1 cellular context compared by ENCODE assay signal in genomic region chr20:31678389-31679356, GRCh38.
TF ChIP-seq lines count a peak whose summit lies in the region.

No MANE protein-coding gene starts in this region.

TF ChIP-seq in HepG2, 621 proteins besides CTCF, POLR2A, EP300 and RAD21 (continued from another document and continues in another):
- no peak for TF ChIP-seq ZHX1 (CRISPR knock-in tag; IDR thresholded peaks at IDR 0.05; ENCODE audit: low read depth)
- TF ChIP-seq SOX13 (IDR thresholded peaks at IDR 0.05) = 0 out of 2 replicates have a peak, but pooled peaks have one; percentile 43
- peak; percentile 69 to 80; a peak in 2 of 4 replicates for TF ChIP-seq SOX13 (CRISPR knock-in tag; conservative IDR thresholded peaks at IDR 0.05 in 1 of 2, IDR thresholded peaks at IDR 0.05 in 1 of 2)
- no peak for TF ChIP-seq MIER2 (CRISPR knock-in tag; IDR thresholded peaks at IDR 0.05)
- TF ChIP-seq POGK (CRISPR knock-in tag; conservative IDR thresholded peaks at IDR 0.05) = no peak
- peak; percentile 40; the same call in 1 of the 2 replicates for TF ChIP-seq TARDBP (CRISPR knock-in tag; IDR thresholded peaks at IDR 0.05)
- TF ChIP-seq ATF6 (CRISPR knock-in tag; conservative IDR thresholded peaks at IDR 0.05) = no peak
- no peak for TF ChIP-seq BATF2 (CRISPR knock-in tag; IDR thresholded peaks at IDR 0.05)
- no peak for TF ChIP-seq ZNF639 (CRISPR knock-in tag; conservative IDR thresholded peaks at IDR 0.05)
- TF ChIP-seq SP1 (IDR thresholded peaks at IDR 0.05) = no peak
- TF ChIP-seq SP1 (CRISPR knock-in tag; IDR thresholded peaks at IDR 0.05) = no peak
- TF ChIP-seq ZNF879 (CRISPR knock-in tag; IDR thresholded peaks at IDR 0.05) = no peak
- peak; percentile 58; the same call in 1 of the 2 replicates for TF ChIP-seq DMAP1 (CRISPR knock-in tag; IDR thresholded peaks at IDR 0.05)
- no peak for TF ChIP-seq KDM5B (CRISPR knock-in tag; IDR thresholded peaks at IDR 0.05; ENCODE audit: borderline replicate concordance)
- TF ChIP-seq ZNF773 (CRISPR knock-in tag; IDR thresholded peaks at IDR 0.05; ENCODE audit: borderline replicate concordance) = no peak
- no peak for TF ChIP-seq NBN (conservative IDR thresholded peaks at IDR 0.05)
- no peak for TF ChIP-seq ZBTB10 (CRISPR knock-in tag; IDR thresholded peaks at IDR 0.05; ENCODE audit: borderline replicate concordance)
- no peak for TF ChIP-seq ZNF878 (CRISPR knock-in tag; IDR thresholded peaks at IDR 0.05)
- no peak for TF ChIP-seq IKZF1 (IDR thresholded peaks at IDR 0.05)
- TF ChIP-seq ZBTB26 (CRISPR knock-in tag; IDR thresholded peaks at IDR 0.05; ENCODE audit: borderline replicate concordance) = no peak
- 0 out of 2 replicates have a peak, but pooled peaks have one; percentile 21 for TF ChIP-seq ZNF691 (CRISPR knock-in tag; IDR thresholded peaks at IDR 0.05; ENCODE audit: borderline replicate concordance, low read depth)
- no peak for TF ChIP-seq CBX5 (CRISPR knock-in tag; IDR thresholded peaks at IDR 0.05; ENCODE audit: borderline replicate concordance)
- no peak for TF ChIP-seq GTF2F1 (IDR thresholded peaks at IDR 0.05; ENCODE audit: low read length)
- 0 out of 2 replicates have a peak, but pooled peaks have one; percentile 21 for TF ChIP-seq ZBTB20 (CRISPR knock-in tag; IDR thresholded peaks at IDR 0.05; ENCODE audit: borderline replicate concordance, low read depth)
- TF ChIP-seq FOXP1 (IDR thresholded peaks at IDR 0.05) = no peak
- TF ChIP-seq FOXP1 (CRISPR knock-in tag; IDR thresholded peaks at IDR 0.05) = no peak
- no peak for TF ChIP-seq ZKSCAN5 (CRISPR knock-in tag; IDR thresholded peaks at IDR 0.05)
- no peak for TF ChIP-seq MLXIP (CRISPR knock-in tag; IDR thresholded peaks at IDR 0.05; ENCODE audit: borderline replicate concordance)
- TF ChIP-seq AFF4 (CRISPR knock-in tag; IDR thresholded peaks at IDR 0.05) = no peak
- TF ChIP-seq RFXANK (CRISPR knock-in tag; IDR thresholded peaks at IDR 0.05) = no peak
- no peak for TF ChIP-seq JARID2 (CRISPR knock-in tag; IDR thresholded peaks at IDR 0.05; ENCODE audit: insufficient replicate concordance)
- TF ChIP-seq MXD4 (CRISPR knock-in tag; IDR thresholded peaks at IDR 0.05) = no peak
- TF ChIP-seq STAT6 (CRISPR knock-in tag; IDR thresholded peaks at IDR 0.05; ENCODE audit: borderline replicate concordance) = no peak
